In the genomic region with DNA sequence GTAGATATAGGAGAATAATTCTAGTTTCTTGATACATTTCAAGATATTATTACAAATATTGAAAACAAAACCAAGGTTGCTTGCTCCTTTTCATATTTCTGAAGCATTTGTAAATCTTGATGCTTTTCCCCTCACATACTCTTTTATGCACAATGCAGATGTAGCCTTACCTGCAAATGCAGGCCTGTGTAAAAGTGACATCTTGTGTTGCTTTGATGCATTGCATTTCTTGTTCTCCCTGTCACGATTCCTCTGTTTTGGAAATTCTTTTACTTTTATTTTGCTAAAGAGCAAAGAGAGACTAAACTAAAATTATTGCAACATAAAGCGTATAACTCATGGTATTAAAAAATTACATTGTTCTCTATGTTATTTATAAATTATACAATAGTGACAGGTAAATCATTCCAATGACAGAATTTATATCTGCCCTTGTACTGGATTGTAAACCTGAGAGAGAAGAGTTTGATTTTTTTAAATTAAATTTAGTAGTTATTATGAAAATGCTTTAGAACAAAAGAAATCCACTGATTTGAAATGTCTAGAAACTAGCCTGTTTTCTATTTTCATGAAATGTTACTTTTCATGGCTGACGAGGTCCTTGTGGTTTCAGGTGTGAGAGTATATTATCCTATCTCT, we compare ENCODE assay signal across 8 cellular contexts.
DNase-seq lines count a peak whose midpoint lies in the region; ATAC-seq and TF ChIP-seq lines count a peak whose summit lies in the region.

No MANE protein-coding gene starts in this region.

- no peak for TF ChIP-seq POLR2A in Peyer's patch (IDR thresholded peaks at IDR 0.05)

- H3K9me3 ChIP-seq in left ventricle myocardium inferior (replicated peaks): peaks cover 7% of the 10 kb centered on the region
- no peaks in the 10 kb centered on the region for H3K9me3 ChIP-seq in Peyer's patch
- no peaks in the 10 kb centered on the region for H3K9me3 ChIP-seq in upper lobe of right lung
- H3K9me3 ChIP-seq in ascending aorta: no peaks in the 10 kb centered on the region

- H3K27me3 ChIP-seq in left ventricle myocardium inferior (ENCODE audit: low read depth) (no peaks in the 10 kb centered on the region), Peyer's patch (no peaks in the 10 kb centered on the region), upper lobe of right lung (no peaks in the 10 kb centered on the region), ascending aorta (no peaks in the 10 kb centered on the region)

- DNase-seq in left ventricle myocardium inferior: no peak
- no peak for DNase-seq in left cardiac atrium
- DNase-seq in Peyer's patch: no peak
- DNase-seq in fibroblast of the conjunctiva (ENCODE audit: low read depth): peak; percentile 21
- no peak for DNase-seq in upper lobe of right lung
- DNase-seq in EL: no peak
- DNase-seq in ascending aorta (ENCODE audit: low spot score in 2 of 2): no peak

- H3K36me3 ChIP-seq in left ventricle myocardium inferior (no peaks in the 10 kb centered on the region), Peyer's patch (no peaks in the 10 kb centered on the region), upper lobe of right lung (no peaks in the 10 kb centered on the region), ascending aorta (no peaks in the 10 kb centered on the region)

- intact Hi-C loops in left ventricle myocardium inferior (cut with micrococcal nuclease) (no loop called here), left cardiac atrium (cut with DNase I) (loop anchor here (10.0 kb wide), 2 partner anchors 421 to 431 kb away; no protein-coding TSS in a partner anchor), upper lobe of right lung (cut with DNase I) (no loop called here), ascending aorta (cut with DNase I) (no loop called here)

- ATAC-seq in left cardiac atrium (no peak), upper lobe of right lung (peak; percentile 65), HG02678 (IDR thresholded peaks at IDR 0.05; ENCODE audit: unreplicated experiment) (no peak)

- H3K4me1 ChIP-seq in left ventricle myocardium inferior (no peaks in the 10 kb centered on the region), Peyer's patch (no peaks in the 10 kb centered on the region), upper lobe of right lung (no peaks in the 10 kb centered on the region), ascending aorta (no peaks in the 10 kb centered on the region)

- H3K27ac ChIP-seq in left ventricle myocardium inferior (replicated peaks): no peak overlapping the region
- H3K27ac ChIP-seq in Peyer's patch: no peak overlapping the region
- no peak overlapping the region for H3K27ac ChIP-seq in upper lobe of right lung
- no peak overlapping the region for H3K27ac ChIP-seq in ascending aorta

- TF ChIP-seq CTCF in left ventricle myocardium inferior (IDR thresholded peaks at IDR 0.05; ENCODE audit: borderline replicate concordance) (peak; percentile 63), Peyer's patch (IDR thresholded peaks at IDR 0.05) (peak in 4 of 6 experiments; percentile 17 to 58 (median 46)), upper lobe of right lung (IDR thresholded peaks at IDR 0.05) (peak; percentile 52), ascending aorta (IDR thresholded peaks at IDR 0.05) (no peak)

- H3K4me3 ChIP-seq in left ventricle myocardium inferior (no peak overlapping the region), Peyer's patch (no peak overlapping the region), upper lobe of right lung (no peak overlapping the region), ascending aorta (no peak overlapping the region)

Comparison
In these comparisons a context has a peak if more than half of its experiments do, and no peak if none do; other contexts are left out.
1. intact Hi-C loops: an anchor here in left cardiac atrium (10.0 kb wide); none called in left ventricle myocardium inferior, upper lobe of right lung and ascending aorta.
2. CTCF ChIP-seq: peak in left ventricle myocardium inferior (single experiment), Peyer's patch (4 of 6) and upper lobe of right lung (single experiment); none in ascending aorta (0 of 3).